ENCODE assay signal across 8 cellular contexts in genomic region chr2:224778474-224778877, GRCh38.
DNase-seq lines count a peak whose midpoint lies in the region; ATAC-seq, FAIRE-seq and TF ChIP-seq lines count a peak whose summit lies in the region.

No MANE protein-coding gene starts in this region.

- peaks cover 10% of the 10 kb centered on the region for H3K4me1 ChIP-seq in SJCRH30
- no peaks in the 10 kb centered on the region for H3K4me1 ChIP-seq in sigmoid colon

- WGBS in sigmoid colon, 2 donors = 34 to 38% methylated on average over 3 of the region's 3 CpGs

- ATAC-seq in HG03575 (IDR thresholded peaks at IDR 0.05; ENCODE audit: extremely low read depth, insufficient number of reproducible peaks, low FRiP score, unreplicated experiment) (peak; percentile 69), HG03196 (IDR thresholded peaks at IDR 0.05; ENCODE audit: unreplicated experiment) (no peak)

- H3K27me3 ChIP-seq in AG04450 (ENCODE audit: control insufficient read depth, insufficient read depth, low read length) (no peaks in the 10 kb centered on the region), SJCRH30 (no peaks in the 10 kb centered on the region), sigmoid colon (no peaks in the 10 kb centered on the region)

- H3K36me3 ChIP-seq in SJCRH30 (no peaks in the 10 kb centered on the region; the same call in 1 of the 2 replicates), sigmoid colon (no peaks in the 10 kb centered on the region)

- TF ChIP-seq POLR2A in GM12891 (IDR thresholded peaks at IDR 0.05; ENCODE audit: low read depth, low read length) (no peak), sigmoid colon (IDR thresholded peaks at IDR 0.05) (no peak)

- DNase-seq in AG04450 (ENCODE audit: low read depth, low spot score) = peak; percentile 39
- peak; percentile 14 for DNase-seq in GM12891 (ENCODE audit: insufficient read length, low spot score)
- peak; percentile 58 to 89 for DNase-seq in SJCRH30
- DNase-seq in activated naive CD4-positive, alpha-beta T cell (lab: John Stamatoyannopoulos, UW) = peak in 3 of 4 experiments; percentile 2 to 35 (median 24)
- DNase-seq in globus pallidus (ENCODE audit: low spot score) = peak; percentile 58
- DNase-seq in sigmoid colon = no peak

- intact Hi-C loops in sigmoid colon (cut with DNase I) = loop anchor here (5.0 kb wide), 1 partner anchor 421 kb away; no protein-coding TSS in a partner anchor

- H3K27ac ChIP-seq in AG04450 (ENCODE audit: low read depth, low read length) (no peak overlapping the region), SJCRH30 (peak overlapping the region; percentile 2; the same call in 1 of the 2 replicates), sigmoid colon (no peak overlapping the region)

- TF ChIP-seq CTCF in AG04450 (IDR thresholded peaks at IDR 0.05; ENCODE audit: low read depth, low read length) = peak; percentile 78
- peak in 3 of 4 experiments; percentile 37 to 70 (median 39) for TF ChIP-seq CTCF in sigmoid colon (IDR thresholded peaks at IDR 0.05)

- H3K4me3 ChIP-seq in AG04450 (ENCODE audit: low read depth, low read length) (no peak overlapping the region), SJCRH30 (no peak overlapping the region), sigmoid colon (no peak overlapping the region)

- CTCF ChIA-PET in AG04450 (lab: Charles Lee) = interaction anchor here (0.6 to 3.8 kb wide), 28 partner anchors 9 to 882 kb away, joined by 3 to 29 read pairs (median 5); no protein-coding TSS in a partner anchor

- FAIRE-seq in GM12891 (lab: Jason Lieb, UNC) = peak; percentile 79

- no peak for TF ChIP-seq EP300 in sigmoid colon (IDR thresholded peaks at IDR 0.05)

- H3K9me3 ChIP-seq in AG04450 (ENCODE audit: control insufficient read depth, insufficient read depth, low read length) (no peaks in the 10 kb centered on the region), SJCRH30 (replicated peaks) (no peaks in the 10 kb centered on the region), sigmoid colon (no peaks in the 10 kb centered on the region)

- POLR2A ChIA-PET in AG04450 (lab: Yijun Ruan, JAX) = no interaction called here

TF ChIP-seq in GM12891, 5 proteins besides CTCF, POLR2A, EP300 and RAD21:
- no peak for TF ChIP-seq TAF1 (IDR thresholded peaks at IDR 0.05; ENCODE audit: low read depth, low read length)
- TF ChIP-seq SPI1 (IDR thresholded peaks at IDR 0.05; ENCODE audit: low read depth, low read length) = no peak
- TF ChIP-seq PAX5 (IDR thresholded peaks at IDR 0.05; ENCODE audit: insufficient read depth, low read length, severe bottlenecking) = no peak
- no peak for TF ChIP-seq POLR2AphosphoS5 (IDR thresholded peaks at IDR 0.05; ENCODE audit: low read depth, low read length)
- TF ChIP-seq POU2F2 (IDR thresholded peaks at IDR 0.05; ENCODE audit: low read depth, low read length) = no peak
